Comparison of ENCODE assay signal across 11 cellular contexts in the genomic region with DNA sequence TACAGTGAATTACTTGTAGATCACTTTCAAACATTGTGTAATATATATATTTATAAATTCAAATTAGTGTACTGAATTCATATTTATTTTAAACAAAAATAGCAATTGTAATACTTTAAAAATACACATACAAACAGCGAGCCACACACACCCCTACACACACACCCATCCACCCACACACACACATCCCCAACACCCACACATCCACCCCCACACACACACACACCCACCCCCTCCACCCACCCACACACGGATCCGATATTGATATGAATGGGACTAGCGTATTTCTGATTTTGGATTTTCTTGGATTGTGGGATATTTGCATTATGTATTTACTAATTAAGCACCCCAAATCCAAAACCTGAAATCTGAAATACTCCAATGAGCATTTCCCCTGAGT.
"Had no signal": no experiment of that assay in that cellular context is flagged by ENCODE, and none has a peak within 500 bp of the region (broad histone marks: within the 10 kb centered on the region; RNA-seq: fewer than 3 reads in every experiment).

No MANE protein-coding gene starts in this region.

- H3K36me3 ChIP-seq: HAP-1 had no signal

- H3K4me3 ChIP-seq: GM23248, GM23338, HAP-1 had no signal

- H2AFZ ChIP-seq: GM23248 had no signal

- DNase-seq: GM23248, GOT3, H7, H9, HCEC 1CT, HFFc6 had no signal

- H3K9me3 ChIP-seq: HAP-1 had no signal

- H3K27ac ChIP-seq: GM23248 had no signal

- ATAC-seq: GM23338, HCT116 had no signal

- FAIRE-seq: H1, H54 had no signal

- H3K9ac ChIP-seq: GM23248 had no signal
